In the genomic region with DNA sequence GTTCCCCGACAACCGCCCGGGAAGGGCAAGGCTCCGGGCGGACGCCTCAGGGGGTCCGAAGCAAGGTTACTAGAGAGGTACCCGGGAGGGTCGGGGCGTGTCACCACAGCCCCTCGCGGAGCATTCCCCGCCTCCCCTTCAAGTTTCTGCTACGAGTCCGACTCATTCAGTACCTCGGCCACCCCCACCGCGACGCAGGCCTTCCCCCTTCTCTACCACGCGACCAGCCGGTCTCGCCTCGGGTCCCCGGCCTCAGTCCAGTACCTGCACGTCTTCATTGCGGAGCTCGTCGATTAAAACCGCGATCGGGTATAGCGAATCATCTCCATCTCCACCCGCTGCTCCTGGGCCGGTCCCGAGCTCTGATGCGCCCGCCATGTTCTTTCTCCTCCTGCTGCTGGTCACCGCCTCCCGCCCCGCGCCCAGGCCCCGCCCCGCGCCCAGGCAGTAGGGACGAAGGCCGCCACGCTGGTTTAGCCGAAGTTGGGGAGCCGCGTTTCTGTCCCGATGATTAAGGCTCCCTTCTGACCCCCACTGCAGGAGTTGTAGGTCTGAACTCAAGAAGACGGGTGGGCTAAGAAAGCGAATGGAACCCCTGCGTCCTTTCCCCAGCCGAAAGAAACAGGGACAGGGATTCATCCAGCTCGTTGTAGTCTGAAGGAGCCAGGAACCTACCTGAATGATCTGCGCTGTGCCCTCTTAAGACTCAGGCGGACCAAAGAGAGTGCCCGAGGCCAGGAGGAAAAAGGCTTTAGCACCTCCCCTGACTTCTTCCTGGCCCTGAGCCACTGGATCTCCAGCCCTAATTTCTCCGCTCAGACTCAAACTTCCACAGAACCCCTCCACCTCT, we compare ENCODE assay signal across 8 cellular contexts. TPM values are rescaled to one million over a fixed set of nuclear protein-coding genes. Genes with fewer than 3 reads are reported as not detected.
DNase-seq lines count a peak whose midpoint lies in the region; ATAC-seq and TF ChIP-seq lines count a peak whose summit lies in the region.

A gene (minus strand): TSS at position 406 of the 850 bp plus-strand sequence. CDS start 28 bp downstream, at position 378.

- ATAC-seq in Right ventricle myocardium superior (ENCODE audit: poor library complexity) = peak; percentile 99

- TF ChIP-seq CTCF in GM10248 (IDR thresholded peaks at IDR 0.05; ENCODE audit: control extremely low read depth, extremely low read depth, low read depth, missing control alignments) (no peak), HFFc6 (IDR thresholded peaks at IDR 0.05) (no peak), NB4 (IDR thresholded peaks at IDR 0.05; ENCODE audit: low read depth, low read length) (no peak), parathyroid adenoma (IDR thresholded peaks at IDR 0.05) (no peak), tibial nerve (IDR thresholded peaks at IDR 0.05) (peak in 1 of 5 experiments; percentile 12)

- H3K4me1 Mint-ChIP-seq in HFFc6 (ENCODE audit: low read depth) = peaks cover 48% of the 10 kb centered on the region

- H3K4me3 ChIP-seq in NB4 (ENCODE audit: low read depth, low read length) (peak within 1 kb of the TSS; percentile 90), parathyroid adenoma (ENCODE audit: low read depth, low read length) (peak within 1 kb of the TSS; percentile 76), tibial nerve (peak within 1 kb of the TSS; percentile 78 to 98 (median 87))

- peak; percentile 82 for TF ChIP-seq POLR2A in NB4 (IDR thresholded peaks at IDR 0.05; ENCODE audit: extremely low read depth, insufficient read length)
- peak; percentile 45 to 78 for TF ChIP-seq POLR2A in tibial nerve (IDR thresholded peaks at IDR 0.05)

- H3K27ac ChIP-seq in parathyroid adenoma (peak within 1 kb of the TSS; percentile 90), tibial nerve (peak within 1 kb of the TSS; percentile 87 to 94 (median 90))

- peak within 1 kb of the TSS; percentile 76 for H3K4me2 ChIP-seq in parathyroid adenoma (ENCODE audit: low read length)

- peaks cover 33% of the 10 kb centered on the region for H3K36me3 Mint-ChIP-seq in HFFc6 (ENCODE audit: low read depth)

- POLR2A ChIA-PET in GM10248 (lab: Yijun Ruan, JAX) = interaction anchor here (0.6 to 0.9 kb wide), 3 partner anchors 38 to 196 kb away, joined by 3 to 4 read pairs (median 3); no protein-coding TSS in a partner anchor

- H3K27ac Mint-ChIP-seq in HFFc6 = peak within 1 kb of the TSS; percentile 87

- H3K9me3 ChIP-seq in parathyroid adenoma (ENCODE audit: control insufficient read depth, low read length) = no peaks in the 10 kb centered on the region
- H3K9me3 ChIP-seq in tibial nerve = no peaks in the 10 kb centered on the region

- H3K9me3 Mint-ChIP-seq in HFFc6 = no peaks in the 10 kb centered on the region

- H2AFZ ChIP-seq in parathyroid adenoma = peak within 1 kb of the TSS; percentile 85

- CTCF ChIA-PET in GM10248 (lab: Yijun Ruan, JAX) = interaction anchor here (1.0 to 5.8 kb wide), 14 partner anchors 10 to 180 kb away, joined by 3 to 72 read pairs (median 4); a partner anchor contains a TSS

- WGBS in tibial nerve, 2 donors = 1% methylated on average over 43 to 59 of the region's 61 CpGs

- peaks cover 2% of the 10 kb centered on the region for H3K79me2 ChIP-seq in parathyroid adenoma

- intact Hi-C loops in Right ventricle myocardium superior (cut with DNase I) = no loop called here

- DNase-seq in GM10248 (ENCODE audit: extremely low spot score) (peak; percentile 97), HFFc6 (peak; percentile 49), NB4 (ENCODE audit: low read depth) (peak; percentile 81), SW 1271 (lab: John Stamatoyannopoulos, UW) (peak; percentile 68 to 91), Right ventricle myocardium superior (peak; percentile 85), tibial nerve (ENCODE audit: low spot score in 2 of 2) (peak; percentile 57 to 67)
- peak; percentile 23 for DNase-seq in activated naive CD8-positive, alpha-beta T cell treated with anti-CD3 and anti-CD28 coated beads, Interleukin-2, amount 50 U/mL, for 16 hours (ENCODE audit: low read depth, low spot score)

- peak in 1 of 2 donors; percentile 94 for TF ChIP-seq EP300 in tibial nerve (IDR thresholded peaks at IDR 0.05)

- peak within 1 kb of the TSS; percentile 21 for H3K9ac ChIP-seq in parathyroid adenoma

- H3K36me3 ChIP-seq in parathyroid adenoma (ENCODE audit: control insufficient read depth, insufficient read depth, low read length) = no peaks in the 10 kb centered on the region
- H3K36me3 ChIP-seq in tibial nerve = peaks cover 0 to 22% (median 0%) of the 10 kb centered on the region in 3 donors

- 0 out of 2 replicates have a peak, but pooled peaks cover 2% of the 10 kb centered on the region for H3K27me3 Mint-ChIP-seq in HFFc6 (ENCODE audit: insufficient read depth)

- H3K4me3 Mint-ChIP-seq in HFFc6 = peak within 1 kb of the TSS; percentile 91

- H3K4me1 ChIP-seq in parathyroid adenoma (peaks cover 4% of the 10 kb centered on the region), tibial nerve (peaks cover 0 to 41% (median 11%) of the 10 kb centered on the region in 4 donors)

- H3K27me3 ChIP-seq in parathyroid adenoma (ENCODE audit: control insufficient read depth, insufficient read depth, low read length) (no peaks in the 10 kb centered on the region), tibial nerve (no peaks in the 10 kb centered on the region)

RNA-seq across cellular contexts. Expression of the gene that starts here (rescaled TPM):
- 10 to 100 TPM; 41.6 to 50.9 (median 44.3) TPM for total RNA-seq in HFFc6 (2021; fragmentation: NEBNext Ultra II Directional; extraction: Animal tissue kit (Norgen Biotek cat#: 25700))
- total RNA-seq in Right ventricle myocardium superior = 7.7 TPM
- total RNA-seq in tibial nerve = 10 to 100 TPM; 20.8 to 41.4 (median 25.1) TPM

Comparison
In these comparisons a context has a peak if more than half of its experiments do, and no peak if none do; other contexts are left out.
1. Peak in every context shown above with its lines: DNase-seq, ATAC-seq, H3K4me3 ChIP-seq and H3K27ac ChIP-seq.
2. DNase-seq: peak in every context shown above with its lines; median percentile 97 in GM10248; 85 in Right ventricle myocardium superior; 81 in NB4; 80 in SW 1271; 62 in tibial nerve; 49 in HFFc6; 23 in activated naive CD8-positive, alpha-beta T cell treated with anti-CD3 and anti-CD28 coated beads, Interleukin-2, amount 50 U/mL, for 16 hours.